ENCODE assay signal across 25 cellular contexts in genomic region chr11:125210112-125210511, GRCh38. TPM values are rescaled to one million over a fixed set of nuclear protein-coding genes. Genes with fewer than 3 reads are reported as not detected.
"Had no signal": no experiment of that assay in that cellular context is flagged by ENCODE, and none has a peak within 500 bp of the region (broad histone marks: within the 10 kb centered on the region; RNA-seq: fewer than 3 reads in every experiment).

No MANE protein-coding gene starts in this region.

- H3K9me2 ChIP-seq: SK-N-SH had no signal

- H3K4me1 ChIP-seq: breast epithelium had no signal

- H3K4me3 Mint-ChIP-seq: activated naive CD4-positive, alpha-beta T cell treated with anti-CD3 and anti-CD28 coated beads, Interleukin-2, amount 50 U/mL, for 24 hours; immature natural killer cell; stimulated activated memory B cell treated with anti-CD40 and anti-IgM and Interleukin-4, amounts not matched to agents 10 μg/mL and 1 μg/mL and 100 μg/mL, for 72 hours; T-cell had no signal

- H3K4me1 Mint-ChIP-seq: activated naive CD4-positive, alpha-beta T cell treated with anti-CD3 and anti-CD28 coated beads, Interleukin-2, amount 50 U/mL, for 24 hours; immature natural killer cell; stimulated activated memory B cell treated with anti-CD40 and anti-IgM and Interleukin-4, amounts not matched to agents 10 μg/mL and 1 μg/mL and 100 μg/mL, for 72 hours; T-cell had no signal

- H3K36me3 Mint-ChIP-seq: activated naive CD4-positive, alpha-beta T cell treated with anti-CD3 and anti-CD28 coated beads, Interleukin-2, amount 50 U/mL, for 24 hours; immature natural killer cell; stimulated activated memory B cell treated with anti-CD40 and anti-IgM and Interleukin-4, amounts not matched to agents 10 μg/mL and 1 μg/mL and 100 μg/mL, for 72 hours; T-cell had no signal

- H3K36me3 ChIP-seq: ascending aorta, breast epithelium, gastrocnemius medialis, pancreas, spleen, thoracic aorta had no signal

- DNase-seq: activated CD4-positive, alpha-beta T cell treated with anti-CD3 and anti-CD28 coated beads, Interleukin-2, amount 50 U/mL, for 1 hour; activated CD4-positive, CD25-positive, alpha-beta regulatory T cell treated with anti-CD3 and anti-CD28 coated beads, Interleukin-2, amount 50 U/mL, for 72 hours; activated CD8-positive, alpha-beta memory T cell treated with anti-CD3 and anti-CD28 coated beads, Interleukin-2, amount 50 U/mL, for 4 hours; activated effector memory CD4-positive, alpha-beta T cell treated with anti-CD3 and anti-CD28 coated beads, Interleukin-2, amount 50 U/mL, for 16 hours; activated T-cell treated with anti-CD3 and anti-CD28 coated beads, Interleukin-2, amount 50 U/mL, for 48 hours; erythroblast; gastrocnemius medialis; head of caudate nucleus; immature natural killer cell; midbrain; pancreas; SK-N-SH; spleen; stimulated activated CD4-positive, alpha-beta T cell treated with anti-CD3 and anti-CD28 coated beads, Interleukin-4, amount 100 ng/mL, for 4 hours; T-cell; T-helper 9 cell had no signal

- H3K27ac Mint-ChIP-seq: activated naive CD4-positive, alpha-beta T cell treated with anti-CD3 and anti-CD28 coated beads, Interleukin-2, amount 50 U/mL, for 24 hours; immature natural killer cell; stimulated activated memory B cell treated with anti-CD40 and anti-IgM and Interleukin-4, amounts not matched to agents 10 μg/mL and 1 μg/mL and 100 μg/mL, for 72 hours; T-cell had no signal

- H3K9me3 ChIP-seq: ascending aorta, breast epithelium, gastrocnemius medialis, pancreas, SK-N-SH, spleen, thoracic aorta had no signal

- H3K4me2 ChIP-seq: SK-N-SH had no signal

- H3K27me3 ChIP-seq: ascending aorta, breast epithelium, gastrocnemius medialis, pancreas had no signal

- H3K27ac ChIP-seq: ascending aorta, breast epithelium, coronary artery, pancreas, spleen, thoracic aorta had no signal

- H3K4me3 ChIP-seq: ascending aorta, breast epithelium, coronary artery, gastrocnemius medialis, lung, pancreas, spleen, thoracic aorta had no signal

- H3K9me3 Mint-ChIP-seq: activated naive CD4-positive, alpha-beta T cell treated with anti-CD3 and anti-CD28 coated beads, Interleukin-2, amount 50 U/mL, for 24 hours; immature natural killer cell; stimulated activated memory B cell treated with anti-CD40 and anti-IgM and Interleukin-4, amounts not matched to agents 10 μg/mL and 1 μg/mL and 100 μg/mL, for 72 hours; T-cell had no signal

- ATAC-seq: gastrocnemius medialis; left lobe of liver; pancreas; sciatic nerve; stimulated activated memory B cell treated with anti-CD40 and anti-IgM and Interleukin-4, amounts not matched to agents 10 μg/mL and 1 μg/mL and 100 μg/mL, for 72 hours; T-cell had no signal

RNA-seq across cellular contexts. Expression of gene PKNOX2, which starts 45.6 kb away (rescaled TPM):
- polyA plus RNA-seq: immature natural killer cell had no signal
